Comparison of ENCODE assay signal across 27 cellular contexts in genomic region chrX:29215251-29215650, GRCh38.
"Had no signal": no experiment of that assay in that cellular context is flagged by ENCODE, and none has a peak within 500 bp of the region (broad histone marks: within the 10 kb centered on the region; RNA-seq: fewer than 3 reads in every experiment).

No MANE protein-coding gene starts in this region.

- H3K27ac ChIP-seq: epithelial cell of prostate, gastrocnemius medialis, lower lobe of right lung, parathyroid adenoma, stomach, suprapubic skin, tibial nerve had no signal

- H3K36me3 ChIP-seq: gastrocnemius medialis, lower lobe of right lung, stomach, suprapubic skin, tibial nerve had no signal

- H3K4me1 ChIP-seq: gastrocnemius medialis, lower lobe of right lung, parathyroid adenoma, stomach, suprapubic skin, tibial nerve had no signal

- H3K4me3 ChIP-seq: gastrocnemius medialis, lower lobe of right lung, stomach, suprapubic skin, tibial nerve had no signal

- H3K9ac ChIP-seq: parathyroid adenoma had no signal

- H3K27me3 ChIP-seq: gastrocnemius medialis, suprapubic skin, tibial nerve had no signal

- H3K9me3 ChIP-seq: gastrocnemius medialis, lower lobe of right lung, stomach, suprapubic skin, tibial nerve had no signal

- H2AFZ ChIP-seq: parathyroid adenoma had no signal

- H3K79me2 ChIP-seq: parathyroid adenoma had no signal

- ATAC-seq: activated T-cell treated with anti-CD3 and anti-CD28 coated beads, Interleukin-2, amount 50 U/mL, for 4 hours; gastrocnemius medialis; lower lobe of right lung; right cardiac atrium; stimulated activated memory B cell treated with anti-CD40 and anti-IgM and Interleukin-4, amounts not matched to agents 10 μg/mL and 1 μg/mL and 100 μg/mL, for 72 hours; T-helper 17 cell had no signal

- DNase-seq: activated B cell treated with CpG ODN at 0.5 μM for 24 hours; activated CD4-positive, alpha-beta T cell treated with anti-CD3 and anti-CD28 coated beads for 4 hours; activated CD4-positive, alpha-beta T cell treated with anti-CD3 and anti-CD28 coated beads, Interleukin-2, amount 50 U/mL, for 48 hours; activated CD8-positive, alpha-beta memory T cell treated with anti-CD3 and anti-CD28 coated beads, Interleukin-2, amount 50 U/mL, for 48 hours; activated naive CD4-positive, alpha-beta T cell treated with Interleukin-2 at 50 U/mL for 16 hours; activated naive CD8-positive, alpha-beta T cell treated with anti-CD3 and anti-CD28 coated beads for 36 hours; activated T-cell treated with anti-CD3 and anti-CD28 coated beads, Interleukin-2, amount 50 U/mL, for 4 hours; amygdala; caudate nucleus; cortex of kidney; endodermal cell; gastrocnemius medialis; hypothalamus; islet precursor cell; lower lobe of right lung; naive B cell; nucleus accumbens; right cardiac atrium; stimulated activated CD4-positive, alpha-beta T cell treated with anti-CD3 and anti-CD28 coated beads, Interleukin-1b, Interleukin-23, amount 100 ng/mL, for 48 hours; stomach; SW 1271; T-helper 17 cell had no signal
